ENCODE assay signal across 14 cellular contexts in genomic region chr5:39494099-39494498, GRCh38.
DNase-seq lines count a peak whose midpoint lies in the region; ATAC-seq and TF ChIP-seq lines count a peak whose summit lies in the region.
"Had no signal": no experiment of that assay in that cellular context is flagged by ENCODE, and none has a peak within 500 bp of the region (broad histone marks: within the 10 kb centered on the region; RNA-seq: fewer than 3 reads in every experiment).

No MANE protein-coding gene starts in this region.

- H3K27ac ChIP-seq in prostate gland: no peak overlapping the region

- TF ChIP-seq POLR2A in prostate gland (IDR thresholded peaks at IDR 0.05): no peak

- intact Hi-C loops in left ventricle myocardium superior (cut with micrococcal nuclease) (no loop called here), prostate gland (cut with DNase I) (no loop called here)

- no peaks in the 10 kb centered on the region for H3K9me3 ChIP-seq in prostate gland
- H3K9me3 ChIP-seq: Peyer's patch had no signal

- no peak for TF ChIP-seq CTCF in prostate gland (IDR thresholded peaks at IDR 0.05)

- DNase-seq in cerebellar cortex (ENCODE audit: low spot score): peak; percentile 4
- no peak for DNase-seq in left ventricle myocardium superior
- peak; percentile 76 for DNase-seq in stromal cell of bone marrow (ENCODE audit: low read depth)
- DNase-seq in prostate gland (ENCODE audit: low spot score): no peak
- DNase-seq in DMS114 treated with DMSO at 0.1 percent for 48 hours (lab: John Stamatoyannopoulos, UW; ENCODE audit: unreplicated experiment): no peak
- no peak for DNase-seq in NCI-H187 (lab: John Stamatoyannopoulos, UW)
- DNase-seq in DMS53 treated with DMSO at 0.1 percent for 48 hours (lab: John Stamatoyannopoulos, UW; ENCODE audit: unreplicated experiment): no peak
- DNase-seq: activated CD4-positive, alpha-beta T cell treated with anti-CD3 and anti-CD28 coated beads for 4 hours; anterior cingulate cortex; head of caudate nucleus; NCI-H1048; Peyer's patch; T-helper 17 cell had no signal

- H3K4me1 ChIP-seq in prostate gland (replicated peaks): no peaks in the 10 kb centered on the region
- H3K4me1 ChIP-seq: Peyer's patch had no signal

- no peaks in the 10 kb centered on the region for H3K36me3 ChIP-seq in prostate gland
- H3K36me3 ChIP-seq: Peyer's patch had no signal

- ATAC-seq in HG02678 (IDR thresholded peaks at IDR 0.05; ENCODE audit: unreplicated experiment) (peak; percentile 6), left ventricle myocardium superior (peak; percentile 41)
- ATAC-seq: T-helper 17 cell had no signal

- WGBS in prostate gland: 36% methylated on average over 3 of the region's 3 CpGs

- no peak overlapping the region for H3K4me3 ChIP-seq in prostate gland
- H3K4me3 ChIP-seq: Peyer's patch had no signal

- no peaks in the 10 kb centered on the region for H3K27me3 ChIP-seq in prostate gland (replicated peaks; ENCODE audit: insufficient read depth)
- H3K27me3 ChIP-seq: Peyer's patch had no signal

Comparison
In these comparisons a context has a peak if more than half of its experiments do, and no peak if none do; other contexts are left out.
1. DNase-seq: peak in cerebellar cortex (single experiment) and stromal cell of bone marrow (single experiment); none in left ventricle myocardium superior (single experiment), prostate gland (single experiment), DMS114 treated with DMSO at 0.1 percent for 48 hours (single experiment), NCI-H187 (0 of 2) and DMS53 treated with DMSO at 0.1 percent for 48 hours (single experiment).